In the genomic region with DNA sequence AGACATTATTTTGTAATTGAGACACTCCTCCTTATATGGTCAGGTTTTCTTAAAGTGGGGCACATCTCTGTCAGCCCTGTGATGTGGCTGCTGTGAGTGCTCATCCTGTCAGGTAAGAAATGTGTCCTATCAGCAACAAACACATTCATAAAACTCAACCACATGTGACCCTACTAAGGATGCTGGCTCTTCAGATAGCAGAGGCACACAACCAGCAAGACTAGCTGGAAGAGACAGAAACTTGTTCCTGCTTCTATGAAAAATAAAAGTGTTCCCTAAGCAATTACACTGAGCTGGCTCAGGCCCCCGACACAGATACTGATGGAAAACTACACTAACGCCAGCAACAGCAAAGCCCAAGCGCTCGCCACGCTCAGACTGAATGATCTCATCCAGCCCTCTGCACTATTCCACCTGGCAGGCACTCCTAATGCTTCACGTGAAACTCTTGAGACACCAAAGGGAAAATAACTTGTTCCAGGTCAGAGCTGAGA, we compare ENCODE assay signal across 1 cellular context.
TF ChIP-seq lines count a peak whose summit lies in the region.

No MANE protein-coding gene starts in this region.

TF ChIP-seq in K562, 482 proteins besides CTCF, POLR2A, EP300 and RAD21 (continued from another document):
- TF ChIP-seq, protein P1, sequence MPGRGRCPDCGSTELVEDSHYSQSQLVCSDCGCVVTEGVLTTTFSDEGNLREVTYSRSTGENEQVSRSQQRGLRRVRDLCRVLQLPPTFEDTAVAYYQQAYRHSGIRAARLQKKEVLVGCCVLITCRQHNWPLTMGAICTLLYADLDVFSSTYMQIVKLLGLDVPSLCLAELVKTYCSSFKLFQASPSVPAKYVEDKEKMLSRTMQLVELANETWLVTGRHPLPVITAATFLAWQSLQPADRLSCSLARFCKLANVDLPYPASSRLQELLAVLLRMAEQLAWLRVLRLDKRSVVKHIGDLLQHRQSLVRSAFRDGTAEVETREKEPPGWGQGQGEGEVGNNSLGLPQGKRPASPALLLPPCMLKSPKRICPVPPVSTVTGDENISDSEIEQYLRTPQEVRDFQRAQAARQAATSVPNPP (IDR thresholded peaks at IDR 0.05; ENCODE audit: borderline replicate concordance, insufficient read depth, insufficient read length): no peak
- TF ChIP-seq HDAC2 (IDR thresholded peaks at IDR 0.05) (no peak), ZNF23 (CRISPR knock-in tag; IDR thresholded peaks at IDR 0.05) (no peak), PML (IDR thresholded peaks at IDR 0.05; ENCODE audit: low read length) (peak; percentile 59; the same call in 1 of the 2 replicates), DPF2 (IDR thresholded peaks at IDR 0.05) (peak; percentile 80), ZNF354B (CRISPR knock-in tag; IDR thresholded peaks at IDR 0.05) (no peak), KDM1A (IDR thresholded peaks at IDR 0.05) (peak; percentile 12 to 54; a peak in 1 of 4 replicates), ZKSCAN1 (IDR thresholded peaks at IDR 0.05; ENCODE audit: low read depth, low read length) (peak; percentile 94), TEAD4 (IDR thresholded peaks at IDR 0.05; ENCODE audit: low read length) (peak; percentile 92), TEAD4 (CRISPR knock-in tag; IDR thresholded peaks at IDR 0.05; ENCODE audit: borderline replicate concordance) (no peak), SIRT6 (IDR thresholded peaks at IDR 0.05; ENCODE audit: low read depth, low read length) (no peak), ERF (CRISPR knock-in tag; IDR thresholded peaks at IDR 0.05) (no peak), MED1 (CRISPR knock-in tag; IDR thresholded peaks at IDR 0.05; ENCODE audit: borderline replicate concordance) (no peak), MAFG (tag; conservative IDR thresholded peaks at IDR 0.05) (peak; percentile 58), SRSF7 (optimal IDR thresholded peaks at IDR 0.05; ENCODE audit: low read depth, low read length) (no peak), GABPB2 (CRISPR knock-in tag; conservative IDR thresholded peaks at IDR 0.05) (no peak), SRF (CRISPR knock-in tag; IDR thresholded peaks at IDR 0.05) (peak in 1 of 2 experiments; percentile 92; a peak in 2 of 4 replicates), ZNF12 (CRISPR knock-in tag; IDR thresholded peaks at IDR 0.05) (no peak), KLF16 (IDR thresholded peaks at IDR 0.05) (peak; percentile 52; the same call in 1 of the 2 replicates), BRCA1 (IDR thresholded peaks at IDR 0.05) (no peak), BRCA1 (CRISPR knock-in tag; IDR thresholded peaks at IDR 0.05) (no peak), CBFA2T3 (IDR thresholded peaks at IDR 0.05) (peak; percentile 91), MTA2 (IDR thresholded peaks at IDR 0.05; ENCODE audit: low read depth) (peak; percentile 72), NFIC (IDR thresholded peaks at IDR 0.05) (0 out of 2 replicates have a peak, but pooled peaks have one; percentile 31), ZNF140 (CRISPR knock-in tag; IDR thresholded peaks at IDR 0.05) (no peak), ZNF3 (CRISPR knock-in tag; IDR thresholded peaks at IDR 0.05) (no peak), SRSF1 (IDR thresholded peaks at IDR 0.05; ENCODE audit: low read depth, low read length) (no peak), POLR2H (tag; IDR thresholded peaks at IDR 0.05; ENCODE audit: low read depth) (no peak), ZEB2 (IDR thresholded peaks at IDR 0.05) (peak; percentile 78), FOXK2 (conservative IDR thresholded peaks at IDR 0.05 in 1 of 2, IDR thresholded peaks at IDR 0.05 in 1 of 2; ENCODE audit: low read depth in 2 of 2) (no peak), SMAD4 (CRISPR knock-in tag; conservative IDR thresholded peaks at IDR 0.05) (no peak), RBM34 (IDR thresholded peaks at IDR 0.05; ENCODE audit: borderline replicate concordance, insufficient read depth, low read length) (no peak), MECOM (CRISPR knock-in tag; IDR thresholded peaks at IDR 0.05) (peak; percentile 72; the same call in 1 of the 2 replicates), TRIM24 (IDR thresholded peaks at IDR 0.05) (0 out of 4 replicates have a peak, but pooled peaks of 1 of the 2 experiments have one; percentile 23), EGR1 (conservative IDR thresholded peaks at IDR 0.05) (no peak)
- TF ChIP-seq, protein P2, sequence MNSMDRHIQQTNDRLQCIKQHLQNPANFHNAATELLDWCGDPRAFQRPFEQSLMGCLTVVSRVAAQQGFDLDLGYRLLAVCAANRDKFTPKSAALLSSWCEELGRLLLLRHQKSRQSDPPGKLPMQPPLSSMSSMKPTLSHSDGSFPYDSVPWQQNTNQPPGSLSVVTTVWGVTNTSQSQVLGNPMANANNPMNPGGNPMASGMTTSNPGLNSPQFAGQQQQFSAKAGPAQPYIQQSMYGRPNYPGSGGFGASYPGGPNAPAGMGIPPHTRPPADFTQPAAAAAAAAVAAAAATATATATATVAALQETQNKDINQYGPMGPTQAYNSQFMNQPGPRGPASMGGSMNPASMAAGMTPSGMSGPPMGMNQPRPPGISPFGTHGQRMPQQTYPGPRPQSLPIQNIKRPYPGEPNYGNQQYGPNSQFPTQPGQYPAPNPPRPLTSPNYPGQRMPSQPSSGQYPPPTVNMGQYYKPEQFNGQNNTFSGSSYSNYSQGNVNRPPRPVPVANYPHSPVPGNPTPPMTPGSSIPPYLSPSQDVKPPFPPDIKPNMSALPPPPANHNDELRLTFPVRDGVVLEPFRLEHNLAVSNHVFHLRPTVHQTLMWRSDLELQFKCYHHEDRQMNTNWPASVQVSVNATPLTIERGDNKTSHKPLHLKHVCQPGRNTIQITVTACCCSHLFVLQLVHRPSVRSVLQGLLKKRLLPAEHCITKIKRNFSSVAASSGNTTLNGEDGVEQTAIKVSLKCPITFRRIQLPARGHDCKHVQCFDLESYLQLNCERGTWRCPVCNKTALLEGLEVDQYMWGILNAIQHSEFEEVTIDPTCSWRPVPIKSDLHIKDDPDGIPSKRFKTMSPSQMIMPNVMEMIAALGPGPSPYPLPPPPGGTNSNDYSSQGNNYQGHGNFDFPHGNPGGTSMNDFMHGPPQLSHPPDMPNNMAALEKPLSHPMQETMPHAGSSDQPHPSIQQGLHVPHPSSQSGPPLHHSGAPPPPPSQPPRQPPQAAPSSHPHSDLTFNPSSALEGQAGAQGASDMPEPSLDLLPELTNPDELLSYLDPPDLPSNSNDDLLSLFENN (IDR thresholded peaks at IDR 0.05; ENCODE audit: low read depth in 2 of 2, low read length in 2 of 2): 0 out of 4 replicates have a peak, but pooled peaks of 1 of the 2 experiments have one; percentile 21
- TF ChIP-seq, protein P3, sequence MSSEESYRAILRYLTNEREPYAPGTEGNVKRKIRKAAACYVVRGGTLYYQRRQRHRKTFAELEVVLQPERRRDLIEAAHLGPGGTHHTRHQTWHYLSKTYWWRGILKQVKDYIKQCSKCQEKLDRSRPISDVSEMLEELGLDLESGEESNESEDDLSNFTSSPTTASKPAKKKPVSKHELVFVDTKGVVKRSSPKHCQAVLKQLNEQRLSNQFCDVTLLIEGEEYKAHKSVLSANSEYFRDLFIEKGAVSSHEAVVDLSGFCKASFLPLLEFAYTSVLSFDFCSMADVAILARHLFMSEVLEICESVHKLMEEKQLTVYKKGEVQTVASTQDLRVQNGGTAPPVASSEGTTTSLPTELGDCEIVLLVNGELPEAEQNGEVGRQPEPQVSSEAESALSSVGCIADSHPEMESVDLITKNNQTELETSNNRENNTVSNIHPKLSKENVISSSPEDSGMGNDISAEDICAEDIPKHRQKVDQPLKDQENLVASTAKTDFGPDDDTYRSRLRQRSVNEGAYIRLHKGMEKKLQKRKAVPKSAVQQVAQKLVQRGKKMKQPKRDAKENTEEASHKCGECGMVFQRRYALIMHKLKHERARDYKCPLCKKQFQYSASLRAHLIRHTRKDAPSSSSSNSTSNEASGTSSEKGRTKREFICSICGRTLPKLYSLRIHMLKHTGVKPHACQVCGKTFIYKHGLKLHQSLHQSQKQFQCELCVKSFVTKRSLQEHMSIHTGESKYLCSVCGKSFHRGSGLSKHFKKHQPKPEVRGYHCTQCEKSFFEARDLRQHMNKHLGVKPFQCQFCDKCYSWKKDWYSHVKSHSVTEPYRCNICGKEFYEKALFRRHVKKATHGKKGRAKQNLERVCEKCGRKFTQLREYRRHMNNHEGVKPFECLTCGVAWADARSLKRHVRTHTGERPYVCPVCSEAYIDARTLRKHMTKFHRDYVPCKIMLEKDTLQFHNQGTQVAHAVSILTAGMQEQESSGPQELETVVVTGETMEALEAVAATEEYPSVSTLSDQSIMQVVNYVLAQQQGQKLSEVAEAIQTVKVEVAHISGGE (CRISPR knock-in tag; IDR thresholded peaks at IDR 0.05): no peak
- TF ChIP-seq, protein P4, sequence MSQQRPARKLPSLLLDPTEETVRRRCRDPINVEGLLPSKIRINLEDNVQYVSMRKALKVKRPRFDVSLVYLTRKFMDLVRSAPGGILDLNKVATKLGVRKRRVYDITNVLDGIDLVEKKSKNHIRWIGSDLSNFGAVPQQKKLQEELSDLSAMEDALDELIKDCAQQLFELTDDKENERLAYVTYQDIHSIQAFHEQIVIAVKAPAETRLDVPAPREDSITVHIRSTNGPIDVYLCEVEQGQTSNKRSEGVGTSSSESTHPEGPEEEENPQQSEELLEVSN (IDR thresholded peaks at IDR 0.05; ENCODE audit: borderline replicate concordance in 1 of 2, extremely low read depth in 1 of 2, insufficient read depth in 1 of 2, insufficient read length in 1 of 2, low read depth in 1 of 2, low read length in 1 of 2, poor library complexity in 1 of 2, severe bottlenecking in 1 of 2): no peak
- TF ChIP-seq, protein P5, sequence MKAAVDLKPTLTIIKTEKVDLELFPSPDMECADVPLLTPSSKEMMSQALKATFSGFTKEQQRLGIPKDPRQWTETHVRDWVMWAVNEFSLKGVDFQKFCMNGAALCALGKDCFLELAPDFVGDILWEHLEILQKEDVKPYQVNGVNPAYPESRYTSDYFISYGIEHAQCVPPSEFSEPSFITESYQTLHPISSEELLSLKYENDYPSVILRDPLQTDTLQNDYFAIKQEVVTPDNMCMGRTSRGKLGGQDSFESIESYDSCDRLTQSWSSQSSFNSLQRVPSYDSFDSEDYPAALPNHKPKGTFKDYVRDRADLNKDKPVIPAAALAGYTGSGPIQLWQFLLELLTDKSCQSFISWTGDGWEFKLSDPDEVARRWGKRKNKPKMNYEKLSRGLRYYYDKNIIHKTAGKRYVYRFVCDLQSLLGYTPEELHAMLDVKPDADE (conservative IDR thresholded peaks at IDR 0.05; ENCODE audit: control insufficient read depth, low read depth, low read length): no peak
- TF ChIP-seq, protein P6, sequence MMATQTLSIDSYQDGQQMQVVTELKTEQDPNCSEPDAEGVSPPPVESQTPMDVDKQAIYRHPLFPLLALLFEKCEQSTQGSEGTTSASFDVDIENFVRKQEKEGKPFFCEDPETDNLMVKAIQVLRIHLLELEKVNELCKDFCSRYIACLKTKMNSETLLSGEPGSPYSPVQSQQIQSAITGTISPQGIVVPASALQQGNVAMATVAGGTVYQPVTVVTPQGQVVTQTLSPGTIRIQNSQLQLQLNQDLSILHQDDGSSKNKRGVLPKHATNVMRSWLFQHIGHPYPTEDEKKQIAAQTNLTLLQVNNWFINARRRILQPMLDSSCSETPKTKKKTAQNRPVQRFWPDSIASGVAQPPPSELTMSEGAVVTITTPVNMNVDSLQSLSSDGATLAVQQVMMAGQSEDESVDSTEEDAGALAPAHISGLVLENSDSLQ (IDR thresholded peaks at IDR 0.05): peak; percentile 79
TF ChIP-seq in K562: peak in this region for 41.
